22 cellular contexts compared by ENCODE assay signal in genomic region chr1:92511541-92511940, GRCh38. TPM values are rescaled to one million over a fixed set of nuclear protein-coding genes. Genes with fewer than 3 reads are reported as not detected.
DNase-seq lines count a peak whose midpoint lies in the region; ATAC-seq and TF ChIP-seq lines count a peak whose summit lies in the region.
"Had no signal": no experiment of that assay in that cellular context is flagged by ENCODE, and none has a peak within 500 bp of the region (broad histone marks: within the 10 kb centered on the region; RNA-seq: fewer than 3 reads in every experiment).

No MANE protein-coding gene starts in this region.

- no peaks in the 10 kb centered on the region for H3K27me3 ChIP-seq in right lobe of liver
- H3K27me3 ChIP-seq: BLaER1 treated with 17β-estradiol and CSF1 and Interleukin-3, amounts not matched to agents 10 nM and 100 nM; SJCRH30; upper lobe of left lung had no signal

- H3K4me3 Mint-ChIP-seq in activated T-cell treated with anti-CD3 and anti-CD28 coated beads, Interleukin-2, amount 50 U/mL, for 72 hours: no peak overlapping the region
- H3K4me3 Mint-ChIP-seq: activated CD4-positive, alpha-beta memory T cell treated with anti-CD3 and anti-CD28 coated beads for 36 hours; activated naive CD8-positive, alpha-beta T cell treated with anti-CD3 and anti-CD28 coated beads for 36 hours; activated T-cell treated with anti-CD3 and anti-CD28 coated beads, Interleukin-2, amount 50 U/mL, for 4 hours; dendritic cell treated with granulocyte-macrophage colony-stimulating factor and Interleukin-4, amounts not matched to agents 40 ng/mL and 50 ng/mL, for 4 days; stimulated activated naive CD8-positive, alpha-beta T cell treated with anti-CD3 and anti-CD28 coated beads, Interleukin-15, Interleukin-2, amounts not matched to agents 100 ng/mL and 50 ng/mL, for 24 hours; T-helper 17 cell had no signal

- H3K27ac ChIP-seq in right lobe of liver: no peak overlapping the region
- H3K27ac ChIP-seq: BLaER1 treated with 17β-estradiol and CSF1 and Interleukin-3, amounts not matched to agents 10 nM and 100 nM; SJCRH30; upper lobe of left lung had no signal

- TF ChIP-seq CTCF in right lobe of liver (IDR thresholded peaks at IDR 0.05): no peak

- peak overlapping the region; percentile 22 for H3K27ac Mint-ChIP-seq in activated T-cell treated with anti-CD3 and anti-CD28 coated beads, Interleukin-2, amount 50 U/mL, for 72 hours
- H3K27ac Mint-ChIP-seq: activated CD4-positive, alpha-beta memory T cell treated with anti-CD3 and anti-CD28 coated beads for 36 hours; activated naive CD8-positive, alpha-beta T cell treated with anti-CD3 and anti-CD28 coated beads for 36 hours; dendritic cell treated with granulocyte-macrophage colony-stimulating factor and Interleukin-4, amounts not matched to agents 40 ng/mL and 50 ng/mL, for 4 days; stimulated activated naive CD8-positive, alpha-beta T cell treated with anti-CD3 and anti-CD28 coated beads, Interleukin-15, Interleukin-2, amounts not matched to agents 100 ng/mL and 50 ng/mL, for 24 hours; T-helper 17 cell had no signal

- H3K4me3 ChIP-seq in right lobe of liver: no peak overlapping the region
- H3K4me3 ChIP-seq: BLaER1 treated with 17β-estradiol and CSF1 and Interleukin-3, amounts not matched to agents 10 nM and 100 nM; SJCRH30; upper lobe of left lung had no signal

- no peaks in the 10 kb centered on the region for H3K9me3 Mint-ChIP-seq in activated T-cell treated with anti-CD3 and anti-CD28 coated beads, Interleukin-2, amount 50 U/mL, for 72 hours
- H3K9me3 Mint-ChIP-seq: activated CD4-positive, alpha-beta memory T cell treated with anti-CD3 and anti-CD28 coated beads for 36 hours; activated naive CD8-positive, alpha-beta T cell treated with anti-CD3 and anti-CD28 coated beads for 36 hours; activated T-cell treated with anti-CD3 and anti-CD28 coated beads, Interleukin-2, amount 50 U/mL, for 4 hours; dendritic cell treated with granulocyte-macrophage colony-stimulating factor and Interleukin-4, amounts not matched to agents 40 ng/mL and 50 ng/mL, for 4 days; stimulated activated naive CD8-positive, alpha-beta T cell treated with anti-CD3 and anti-CD28 coated beads, Interleukin-15, Interleukin-2, amounts not matched to agents 100 ng/mL and 50 ng/mL, for 24 hours had no signal

- H3K9me3 ChIP-seq in right lobe of liver: no peaks in the 10 kb centered on the region
- H3K9me3 ChIP-seq: BLaER1 treated with 17β-estradiol and CSF1 and Interleukin-3, amounts not matched to agents 10 nM and 100 nM; SJCRH30; upper lobe of left lung had no signal

- intact Hi-C loops in right lobe of liver (cut with DNase I): no loop called here

- no peaks in the 10 kb centered on the region for H3K4me1 ChIP-seq in right lobe of liver
- H3K4me1 ChIP-seq: SJCRH30, upper lobe of left lung had no signal

- peaks cover 10 to 49% of the 10 kb centered on the region in 2 donors for H3K36me3 Mint-ChIP-seq in activated T-cell treated with anti-CD3 and anti-CD28 coated beads, Interleukin-2, amount 50 U/mL, for 72 hours (ENCODE audit: insufficient read depth in 2 of 2)

- peaks cover 0 to 3% (median 0%) of the 10 kb centered on the region in 4 donors for H3K36me3 ChIP-seq in right lobe of liver
- H3K36me3 ChIP-seq: SJCRH30 had no signal

- no peak for ATAC-seq in activated T-cell treated with anti-CD3 and anti-CD28 coated beads, Interleukin-2, amount 50 U/mL, for 72 hours (replicated peaks in 1 of 2)
- ATAC-seq in HG02642 (IDR thresholded peaks at IDR 0.05; ENCODE audit: poor library complexity, unreplicated experiment) (peak; percentile 75), HG03159 (IDR thresholded peaks at IDR 0.05; ENCODE audit: unreplicated experiment) (peak; percentile 80), GM19035 (IDR thresholded peaks at IDR 0.05; ENCODE audit: unreplicated experiment) (no peak), right lobe of liver (no peak), HG03469 (IDR thresholded peaks at IDR 0.05; ENCODE audit: unreplicated experiment) (no peak)
- ATAC-seq: activated T-cell treated with anti-CD3 and anti-CD28 coated beads, Interleukin-2, amount 50 U/mL, for 4 hours; sciatic nerve; T-helper 17 cell had no signal

- peaks cover 35% of the 10 kb centered on the region for H3K4me1 Mint-ChIP-seq in activated T-cell treated with anti-CD3 and anti-CD28 coated beads, Interleukin-2, amount 50 U/mL, for 72 hours (ENCODE audit: low read depth)

- no peaks in the 10 kb centered on the region for H3K27me3 Mint-ChIP-seq in activated T-cell treated with anti-CD3 and anti-CD28 coated beads, Interleukin-2, amount 50 U/mL, for 72 hours (ENCODE audit: low read depth)
- H3K27me3 Mint-ChIP-seq: activated CD4-positive, alpha-beta memory T cell treated with anti-CD3 and anti-CD28 coated beads for 36 hours; activated naive CD8-positive, alpha-beta T cell treated with anti-CD3 and anti-CD28 coated beads for 36 hours; dendritic cell treated with granulocyte-macrophage colony-stimulating factor and Interleukin-4, amounts not matched to agents 40 ng/mL and 50 ng/mL, for 4 days; stimulated activated naive CD8-positive, alpha-beta T cell treated with anti-CD3 and anti-CD28 coated beads, Interleukin-15, Interleukin-2, amounts not matched to agents 100 ng/mL and 50 ng/mL, for 24 hours had no signal

- DNase-seq in activated T-cell treated with anti-CD3 and anti-CD28 coated beads, Interleukin-2, amount 50 U/mL, for 72 hours: no peak
- DNase-seq in activated T-cell treated with anti-CD3 and anti-CD28 coated beads, Interleukin-2, amount 50 U/mL, for 48 hours: no peak
- DNase-seq in NCI-H748 treated with DMSO at 0.1 percent for 48 hours (lab: John Stamatoyannopoulos, UW) (no peak), right lobe of liver (no peak)
- DNase-seq: 8988T; activated CD4-positive, alpha-beta memory T cell treated with anti-CD3 and anti-CD28 coated beads for 36 hours; activated naive CD8-positive, alpha-beta T cell treated with anti-CD3 and anti-CD28 coated beads for 36 hours; activated T-cell treated with anti-CD3 and anti-CD28 coated beads, Interleukin-2, amount 50 U/mL, for 4 hours; KBM-7; NCI-H1092; NCI-H526 treated with DMSO at 0.1 percent for 48 hours; SJCRH30; T-helper 17 cell; upper lobe of left lung had no signal

- TF ChIP-seq POLR2A in right lobe of liver (IDR thresholded peaks at IDR 0.05): no peak

- WGBS in right lobe of liver (ENCODE audit: insufficient coverage, low coverage, low lambda C conversion rate, missing lambda C conversion rate): 94% methylated on average over 4 of the region's 4 CpGs

RNA-seq across cellular contexts. Expression of gene GFI1, which starts 24.8 kb away (rescaled TPM):
- total RNA-seq in activated T-cell treated with anti-CD3 and anti-CD28 coated beads, Interleukin-2, amount 50 U/mL, for 72 hours: 100 to 1,000 TPM in 1 of 2 donors, 10 to 100 TPM in 1; 96.5 to 117 TPM
- under 1 TPM; 0.12 to 0.80 (median 0.42) TPM for total RNA-seq in right lobe of liver

Comparison
In these comparisons a context has a peak if more than half of its experiments do, and no peak if none do; other contexts are left out.
1. ATAC-seq: peak in HG02642 (single experiment) and HG03159 (single experiment); none in activated T-cell treated with anti-CD3 and anti-CD28 coated beads, Interleukin-2, amount 50 U/mL, for 72 hours (0 of 2), GM19035 (single experiment), right lobe of liver (0 of 4) and HG03469 (single experiment).
2. RNA of gene GFI1, which starts 24.8 kb away (total RNA-seq): 96.5 to 117 TPM in activated T-cell treated with anti-CD3 and anti-CD28 coated beads, Interleukin-2, amount 50 U/mL, for 72 hours; 0.12 to 0.80 TPM in right lobe of liver; every median in the first group is over 10 times any median in the second.